In genomic region chr5:67033893-67034605, GRCh38 we compare ENCODE assay signal across 1 cellular context.
TF ChIP-seq lines count a peak whose summit lies in the region.

No MANE protein-coding gene starts in this region.

TF ChIP-seq in K562, 482 proteins besides CTCF, POLR2A, EP300 and RAD21 (continued from another document and continues in another):
- TF ChIP-seq UBTF (IDR thresholded peaks at IDR 0.05; ENCODE audit: borderline replicate concordance in 1 of 2, low read depth in 2 of 2, low read length in 2 of 2) (no peak), NR3C1 (CRISPR knock-in tag; IDR thresholded peaks at IDR 0.05) (no peak), RFX1 (IDR thresholded peaks at IDR 0.05) (no peak), TGIF2 (CRISPR knock-in tag; IDR thresholded peaks at IDR 0.05) (no peak), ILK (tag; IDR thresholded peaks at IDR 0.05; ENCODE audit: borderline replicate concordance, low read depth) (no peak), NFXL1 (CRISPR knock-in tag; IDR thresholded peaks at IDR 0.05) (no peak), ZBED1 (IDR thresholded peaks at IDR 0.05) (no peak), KAT7 (CRISPR knock-in tag; IDR thresholded peaks at IDR 0.05; ENCODE audit: borderline replicate concordance) (no peak), CBFA2T3 (IDR thresholded peaks at IDR 0.05) (peak; percentile 64), FOXK2 (conservative IDR thresholded peaks at IDR 0.05 in 1 of 2, IDR thresholded peaks at IDR 0.05 in 1 of 2; ENCODE audit: low read depth in 2 of 2) (no peak), PRDM10 (IDR thresholded peaks at IDR 0.05; ENCODE audit: partially characterized antibody) (no peak), ARID1B (IDR thresholded peaks at IDR 0.05) (peak; percentile 49), DPF2 (IDR thresholded peaks at IDR 0.05) (0 out of 2 replicates have a peak, but pooled peaks have one; percentile 12), TCF7L2 (IDR thresholded peaks at IDR 0.05; ENCODE audit: low read depth, low read length) (no peak), THAP12 (CRISPR knock-in tag; IDR thresholded peaks at IDR 0.05) (no peak), RCOR1 (IDR thresholded peaks at IDR 0.05; ENCODE audit: borderline replicate concordance in 1 of 2, low read depth in 2 of 2, low read length in 2 of 2) (0 out of 4 replicates have a peak, but pooled peaks of 1 of the 2 experiments have one; percentile 15), EZH2 (IDR thresholded peaks at IDR 0.05; ENCODE audit: borderline replicate concordance, low read depth, low read length) (no peak), YBX1 (IDR thresholded peaks at IDR 0.05) (no peak), FIP1L1 (IDR thresholded peaks at IDR 0.05; ENCODE audit: low read depth, low read length, poor library complexity, severe bottlenecking) (no peak), CEBPG (CRISPR knock-in tag; IDR thresholded peaks at IDR 0.05) (no peak), CEBPG (tag; conservative IDR thresholded peaks at IDR 0.05 in 1 of 2, IDR thresholded peaks at IDR 0.05 in 1 of 2) (peak in 1 of 2 experiments; percentile 25; a peak in 1 of 4 replicates), CBFA2T2 (conservative IDR thresholded peaks at IDR 0.05) (peak; percentile 30; the same call in 1 of the 2 replicates), SOX6 (IDR thresholded peaks at IDR 0.05) (peak; percentile 76; the same call in 1 of the 2 replicates), LARP7 (IDR thresholded peaks at IDR 0.05) (no peak), STAT5A (IDR thresholded peaks at IDR 0.05; ENCODE audit: borderline replicate concordance, low read length) (no peak), AFF4 (CRISPR knock-in tag; IDR thresholded peaks at IDR 0.05) (no peak), CREM (IDR thresholded peaks at IDR 0.05; ENCODE audit: low read depth) (no peak), ZNF507 (tag; conservative IDR thresholded peaks at IDR 0.05) (no peak), DDX20 (tag; IDR thresholded peaks at IDR 0.05; ENCODE audit: low read depth) (no peak), LEF1 (IDR thresholded peaks at IDR 0.05) (no peak), DACH1 (IDR thresholded peaks at IDR 0.05; ENCODE audit: partially characterized antibody) (no peak), ZNF311 (CRISPR knock-in tag; IDR thresholded peaks at IDR 0.05) (no peak), STAG1 (CRISPR knock-in tag; IDR thresholded peaks at IDR 0.05; ENCODE audit: borderline replicate concordance) (no peak), ELK1 (CRISPR knock-in tag; IDR thresholded peaks at IDR 0.05) (no peak), CEBPB (tag; IDR thresholded peaks at IDR 0.05) (peak; percentile 82), ETV5 (CRISPR knock-in tag; IDR thresholded peaks at IDR 0.05; ENCODE audit: low read depth) (no peak), CCNT2 (IDR thresholded peaks at IDR 0.05; ENCODE audit: borderline replicate concordance, extremely low read depth, insufficient read length, low read depth, low read length) (no peak), ZBTB5 (IDR thresholded peaks at IDR 0.05) (no peak), TFAM (CRISPR knock-in tag; conservative IDR thresholded peaks at IDR 0.05) (no peak), PML (IDR thresholded peaks at IDR 0.05; ENCODE audit: low read length) (no peak), GTF2B (IDR thresholded peaks at IDR 0.05; ENCODE audit: extremely low read depth, insufficient read length) (no peak), TCF3 (CRISPR knock-in tag; IDR thresholded peaks at IDR 0.05) (peak; percentile 55), ZMIZ1 (IDR thresholded peaks at IDR 0.05; ENCODE audit: low read depth in 2 of 2, low read length in 2 of 2) (no peak)
